Comparison of ENCODE assay signal across 12 cellular contexts in the genomic region with DNA sequence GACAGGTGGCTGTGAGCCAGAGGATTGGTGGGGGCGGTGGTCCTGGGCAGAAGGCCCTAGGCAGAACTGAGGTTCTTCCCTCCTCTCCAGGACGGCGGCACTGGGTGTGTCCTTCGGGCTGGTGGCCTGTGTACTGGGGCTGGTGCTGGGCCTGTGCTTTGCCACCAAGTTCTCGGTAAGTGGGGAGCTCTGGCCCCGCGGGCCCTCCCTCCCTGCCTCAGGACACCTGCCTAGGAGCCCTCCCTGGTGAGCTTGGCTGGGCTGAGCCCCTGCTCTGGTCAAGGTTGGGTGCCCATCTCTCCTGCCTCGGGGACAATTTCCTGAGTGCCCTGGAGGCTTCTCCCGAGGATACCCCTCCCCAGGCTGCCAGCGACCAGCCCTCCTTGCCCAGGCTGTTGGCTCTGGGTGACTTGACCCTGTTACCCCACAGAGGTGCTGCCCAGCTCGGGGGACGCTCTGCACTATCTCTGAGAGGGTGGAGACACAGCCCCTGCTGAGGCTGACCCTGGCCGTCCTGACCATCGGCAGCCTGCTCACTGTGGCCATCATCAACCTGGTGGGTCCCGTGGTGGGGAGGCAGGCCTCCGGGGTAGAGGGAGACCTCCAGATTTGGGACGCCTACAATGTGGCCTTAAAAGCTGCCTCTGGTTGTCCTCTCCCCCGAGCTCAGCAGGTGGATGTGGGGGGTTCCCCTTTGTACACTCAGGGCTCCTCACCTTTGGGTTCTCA. TPM values are rescaled to one million over a fixed set of nuclear protein-coding genes. Genes with fewer than 3 reads are reported as not detected.
DNase-seq lines count a peak whose midpoint lies in the region; ATAC-seq and TF ChIP-seq lines count a peak whose summit lies in the region.
"Had no signal": no experiment of that assay in that cellular context is flagged by ENCODE, and none has a peak within 500 bp of the region (broad histone marks: within the 10 kb centered on the region; RNA-seq: fewer than 3 reads in every experiment).

No MANE protein-coding gene starts in this region.

- H3K36me3 Mint-ChIP-seq in activated T-cell treated with anti-CD3 and anti-CD28 coated beads, Interleukin-2, amount 50 U/mL, for 4 hours (ENCODE audit: insufficient read depth) = peaks cover 16% of the 10 kb centered on the region
- peaks cover 5% of the 10 kb centered on the region for H3K36me3 Mint-ChIP-seq in progenitor cell of endocrine pancreas (ENCODE audit: insufficient read depth)

- no peak overlapping the region for H3K4me3 ChIP-seq in dorsolateral prefrontal cortex
- H3K4me3 ChIP-seq: cardiac muscle cell, smooth muscle cell had no signal

- H3K27me3 Mint-ChIP-seq in activated T-cell treated with anti-CD3 and anti-CD28 coated beads, Interleukin-2, amount 50 U/mL, for 4 hours (ENCODE audit: low read depth) = no peaks in the 10 kb centered on the region
- no peaks in the 10 kb centered on the region for H3K27me3 Mint-ChIP-seq in progenitor cell of endocrine pancreas

- no peak overlapping the region for H3K27ac ChIP-seq in dorsolateral prefrontal cortex
- H3K27ac ChIP-seq: cardiac muscle cell had no signal

- DNase-seq in activated T-cell treated with anti-CD3 and anti-CD28 coated beads, Interleukin-2, amount 50 U/mL, for 1 hour = peak; percentile 17
- DNase-seq in activated T-cell treated with anti-CD3 and anti-CD28 coated beads, Interleukin-2, amount 50 U/mL, for 4 hours = no peak
- DNase-seq in GM13977 (ENCODE audit: low spot score) (peak; percentile 21), dorsolateral prefrontal cortex (peak in 6 of 10 donors; percentile 10 to 38 (median 25)), progenitor cell of endocrine pancreas (ENCODE audit: low spot score, unreplicated experiment) (peak; percentile 8), Kasumi-1 (lab: John Stamatoyannopoulos, UW) (no peak), NCI-H187 treated with DMSO at 0.1 percent for 48 hours (lab: John Stamatoyannopoulos, UW) (no peak), amygdala (lab: John Stamatoyannopoulos, UW) (no peak)
- DNase-seq: NCI-H2227 treated with DMSO at 0.1 percent for 48 hours had no signal

- no peaks in the 10 kb centered on the region for H3K27me3 ChIP-seq in dorsolateral prefrontal cortex
- H3K27me3 ChIP-seq: cardiac muscle cell had no signal

- H3K9me3 Mint-ChIP-seq in activated T-cell treated with anti-CD3 and anti-CD28 coated beads, Interleukin-2, amount 50 U/mL, for 4 hours = no peaks in the 10 kb centered on the region
- H3K9me3 Mint-ChIP-seq in progenitor cell of endocrine pancreas (ENCODE audit: low read depth) = no peaks in the 10 kb centered on the region
- H3K9me3 Mint-ChIP-seq: WTC11 had no signal

- in situ Hi-C loops in GM13977 (cut with MboI; ENCODE audit: low pct_unique_long_range_greater_than_20kb, low sequenced_read_pairs, unreplicated experiment) = no loop called here

- no peak overlapping the region for H3K4me3 Mint-ChIP-seq in activated T-cell treated with anti-CD3 and anti-CD28 coated beads, Interleukin-2, amount 50 U/mL, for 4 hours
- no peak overlapping the region for H3K4me3 Mint-ChIP-seq in progenitor cell of endocrine pancreas (ENCODE audit: low read depth)
- H3K4me3 Mint-ChIP-seq: WTC11 had no signal

- TF ChIP-seq CTCF in GM13977 (IDR thresholded peaks at IDR 0.05; ENCODE audit: extremely low read depth, insufficient read depth, missing control alignments) (no peak), dorsolateral prefrontal cortex (IDR thresholded peaks at IDR 0.05 in 54 of 56, conservative IDR thresholded peaks at IDR 0.05 in 2 of 56; ENCODE audit: low read depth in 1 of 56, partially characterized antibody in 56 of 56) (no peak), progenitor cell of endocrine pancreas (IDR thresholded peaks at IDR 0.05; ENCODE audit: unreplicated experiment) (no peak)

- no peak overlapping the region for H3K27ac Mint-ChIP-seq in progenitor cell of endocrine pancreas
- H3K27ac Mint-ChIP-seq: WTC11 had no signal

- intact Hi-C loops in dorsolateral prefrontal cortex (cut with DNase I) = no loop called here

- no peak for ATAC-seq in activated T-cell treated with anti-CD3 and anti-CD28 coated beads, Interleukin-2, amount 50 U/mL, for 4 hours
- ATAC-seq: WTC11 had no signal

- peaks cover 8% of the 10 kb centered on the region for H3K4me1 Mint-ChIP-seq in activated T-cell treated with anti-CD3 and anti-CD28 coated beads, Interleukin-2, amount 50 U/mL, for 4 hours (ENCODE audit: low read depth)
- peaks cover 9% of the 10 kb centered on the region for H3K4me1 Mint-ChIP-seq in progenitor cell of endocrine pancreas (ENCODE audit: low read depth)
- H3K4me1 Mint-ChIP-seq: WTC11 had no signal

RNA-seq across cellular contexts. Expression of a gene that starts 42.0 kb away (rescaled TPM):
- total RNA-seq in activated T-cell treated with anti-CD3 and anti-CD28 coated beads, Interleukin-2, amount 50 U/mL, for 4 hours = 10 to 100 TPM; 61.7 to 77.6 (median 70.7) TPM
- total RNA-seq in dorsolateral prefrontal cortex (10 to 100 TPM in 115 of 120 experiments, 1 to 10 TPM in 5; 6.5 to 45.5 (median 17.2) TPM), progenitor cell of endocrine pancreas (16.8 and 17.0 TPM in 2 replicates)

Comparison
In these comparisons a context has a peak if more than half of its experiments do, and no peak if none do; other contexts are left out.
1. DNase-seq: peak in activated T-cell treated with anti-CD3 and anti-CD28 coated beads, Interleukin-2, amount 50 U/mL, for 1 hour (single experiment), GM13977 (single experiment), dorsolateral prefrontal cortex (6 of 10) and progenitor cell of endocrine pancreas (single experiment); none in activated T-cell treated with anti-CD3 and anti-CD28 coated beads, Interleukin-2, amount 50 U/mL, for 4 hours (single experiment), Kasumi-1 (0 of 2), NCI-H187 treated with DMSO at 0.1 percent for 48 hours (single experiment) and amygdala (0 of 56).